ENCODE assay signal across 1 cellular context in genomic region chr12:62942309-62942708, GRCh38. TPM values are rescaled to one million over a fixed set of nuclear protein-coding genes. Genes with fewer than 3 reads are reported as not detected.
"Had no signal": no experiment of that assay in that cellular context is flagged by ENCODE, and none has a peak within 500 bp of the region (broad histone marks: within the 10 kb centered on the region; RNA-seq: fewer than 3 reads in every experiment).

No MANE protein-coding gene starts in this region.

RNA-seq across cellular contexts. Expression of gene PPM1H, which starts 7.4 kb away (rescaled TPM):
- total RNA-seq: naive thymus-derived CD8-positive, alpha-beta T cell had no signal
